Comparison of ENCODE assay signal across 15 cellular contexts in genomic region chr10:71429929-71430328, GRCh38. TPM values are rescaled to one million over a fixed set of nuclear protein-coding genes. Genes with fewer than 3 reads are reported as not detected.
DNase-seq lines count a peak whose midpoint lies in the region; TF ChIP-seq lines count a peak whose summit lies in the region.
"Had no signal": no experiment of that assay in that cellular context is flagged by ENCODE, and none has a peak within 500 bp of the region (broad histone marks: within the 10 kb centered on the region; RNA-seq: fewer than 3 reads in every experiment).

No MANE protein-coding gene starts in this region.

- intact Hi-C loops in Calu3 (cut with micrococcal nuclease; ENCODE audit: unreplicated experiment), result no loop called here

- TF ChIP-seq CTCF in Calu3 (IDR thresholded peaks at IDR 0.05; ENCODE audit: unreplicated experiment), result peak; percentile 41
- peak; percentile 18 for TF ChIP-seq CTCF in choroid plexus epithelial cell (conservative IDR thresholded peaks at IDR 0.05; ENCODE audit: low read depth, low read length)
- peak; percentile 26 for TF ChIP-seq CTCF in nephron progenitor cell (IDR thresholded peaks at IDR 0.05)

- CTCF ChIA-PET in Calu3 (lab: Charles Lee), result interaction anchor here (0.6 to 1.3 kb wide), 2 partner anchors 16 to 137 kb away, joined by 3 to 8 read pairs; no protein-coding TSS in a partner anchor

- H3K4me1 Mint-ChIP-seq in Calu3 (ENCODE audit: low read depth, unreplicated experiment) (peaks cover 9% of the 10 kb centered on the region), nephron progenitor cell (peaks cover 18% of the 10 kb centered on the region)
- H3K4me1 Mint-ChIP-seq: B cell had no signal

- H3K27me3 Mint-ChIP-seq in Calu3 (ENCODE audit: unreplicated experiment) (peaks cover 59% of the 10 kb centered on the region), nephron progenitor cell (ENCODE audit: low read depth, poor library complexity) (peaks cover 14% of the 10 kb centered on the region)
- H3K27me3 Mint-ChIP-seq: stimulated activated naive CD8-positive, alpha-beta T cell treated with anti-CD3 and anti-CD28 coated beads, Interleukin-15, amount 100 ng/mL, for 72 hours had no signal

- no peak overlapping the region for H3K4me3 ChIP-seq in choroid plexus epithelial cell (ENCODE audit: low read depth, low read length)
- no peak overlapping the region for H3K4me3 ChIP-seq in MG63
- H3K4me3 ChIP-seq: sigmoid colon, SJSA1 had no signal

- BruUV-seq in Calu3 (replicated peaks; lab: Mats Ljungman, UMichigan), result no TSS peak

- H3K27ac Mint-ChIP-seq in Calu3 (ENCODE audit: unreplicated experiment) (no peak overlapping the region), nephron progenitor cell (no peak overlapping the region)
- H3K27ac Mint-ChIP-seq: B cell; stimulated activated naive CD8-positive, alpha-beta T cell treated with anti-CD3 and anti-CD28 coated beads, Interleukin-15, amount 100 ng/mL, for 72 hours had no signal

- no peaks in the 10 kb centered on the region for H3K36me3 ChIP-seq in MG63
- H3K36me3 ChIP-seq: sigmoid colon, SJSA1 had no signal

- in situ Hi-C loops in KBM-7 (cut with MboI; ENCODE audit: low pct_unique_long_range_greater_than_20kb, low sequenced_read_pairs), result no loop called here

- H3K9me3 Mint-ChIP-seq in Calu3 (ENCODE audit: low read depth, unreplicated experiment), result no peaks in the 10 kb centered on the region
- no peaks in the 10 kb centered on the region for H3K9me3 Mint-ChIP-seq in nephron progenitor cell
- H3K9me3 Mint-ChIP-seq: stimulated activated naive CD8-positive, alpha-beta T cell treated with anti-CD3 and anti-CD28 coated beads, Interleukin-15, amount 100 ng/mL, for 72 hours had no signal

- H3K9me3 ChIP-seq in MG63, result no peaks in the 10 kb centered on the region
- H3K9me3 ChIP-seq: sigmoid colon, SJSA1 had no signal

- no peaks in the 10 kb centered on the region for H3K36me3 Mint-ChIP-seq in Calu3 (ENCODE audit: insufficient read depth, unreplicated experiment)
- H3K36me3 Mint-ChIP-seq in nephron progenitor cell (ENCODE audit: low read depth), result no peaks in the 10 kb centered on the region

- no peak for DNase-seq in Calu3
- peak; percentile 10 for DNase-seq in KBM-7
- no peak for DNase-seq in choroid plexus epithelial cell (ENCODE audit: low read depth)
- no peak for DNase-seq in nephron progenitor cell
- no peak for DNase-seq in stimulated activated CD4-positive, alpha-beta T cell treated with anti-CD3 and anti-CD28 coated beads, Interleukin-4, amount 100 ng/mL, for 4 hours
- no peak for DNase-seq in NCI-H2196 treated with DMSO at 0.1 percent for 48 hours (lab: John Stamatoyannopoulos, UW; ENCODE audit: unreplicated experiment)
- DNase-seq in SIG-M5 (lab: John Stamatoyannopoulos, UW), result no peak
- DNase-seq in MG63, result no peak
- DNase-seq: foreskin keratinocyte; Kasumi-1; NCI-H2081 treated with DMSO at 0.1 percent for 48 hours; sigmoid colon; stimulated activated naive CD8-positive, alpha-beta T cell treated with anti-CD3 and anti-CD28 coated beads, Interleukin-15, amount 100 ng/mL, for 72 hours had no signal

- no peak overlapping the region for H3K4me3 Mint-ChIP-seq in Calu3 (ENCODE audit: low read depth, unreplicated experiment)
- H3K4me3 Mint-ChIP-seq in nephron progenitor cell, result no peak overlapping the region
- H3K4me3 Mint-ChIP-seq: B cell; stimulated activated naive CD8-positive, alpha-beta T cell treated with anti-CD3 and anti-CD28 coated beads, Interleukin-15, amount 100 ng/mL, for 72 hours had no signal

- no peaks in the 10 kb centered on the region for H3K27me3 ChIP-seq in MG63
- H3K27me3 ChIP-seq: sigmoid colon, SJSA1 had no signal

RNA-seq across cellular contexts. Expression of gene CDH23, which starts 33.2 kb away (rescaled TPM):
- total RNA-seq in Calu3 (2022), result 0.07 and 0.12 TPM in 2 replicates
- 0.07 TPM in 1 of 2 replicates, not detected in the other for total RNA-seq in MG63 (2014; rRNA removed; shearing (Covaris generic); ENCODE audit: low replicate concordance)
